12 cellular contexts compared by ENCODE assay signal in genomic region chr10:45404087-45404769, GRCh38. TPM values are rescaled to one million over a fixed set of nuclear protein-coding genes. Genes with fewer than 3 reads are reported as not detected.
DNase-seq lines count a peak whose midpoint lies in the region; ATAC-seq and TF ChIP-seq lines count a peak whose summit lies in the region.
"Had no signal": no experiment of that assay in that cellular context is flagged by ENCODE, and none has a peak within 500 bp of the region (broad histone marks: within the 10 kb centered on the region; RNA-seq: fewer than 3 reads in every experiment).

No MANE protein-coding gene starts in this region.

- H3K4me1 Mint-ChIP-seq in activated CD4-positive, alpha-beta T cell treated with anti-CD3 and anti-CD28 coated beads for 36 hours: no peaks in the 10 kb centered on the region
- H3K4me1 Mint-ChIP-seq in GM23338: peaks cover 25% of the 10 kb centered on the region

- H3K27me3 Mint-ChIP-seq in activated CD4-positive, alpha-beta T cell treated with anti-CD3 and anti-CD28 coated beads for 36 hours: peaks cover 19% of the 10 kb centered on the region
- H3K27me3 Mint-ChIP-seq in GM23338 (ENCODE audit: insufficient read depth, low read depth, poor library complexity): peaks cover 4% of the 10 kb centered on the region

- ATAC-seq in GM21825 (IDR thresholded peaks at IDR 0.05; ENCODE audit: unreplicated experiment) (peak; percentile 69), HG02678 (IDR thresholded peaks at IDR 0.05; ENCODE audit: unreplicated experiment) (no peak), GM23338 (no peak)
- no peak for ATAC-seq in activated CD4-positive, alpha-beta T cell treated with anti-CD3 and anti-CD28 coated beads for 36 hours

- no peak overlapping the region for H3K27ac Mint-ChIP-seq in activated CD4-positive, alpha-beta T cell treated with anti-CD3 and anti-CD28 coated beads for 36 hours
- H3K27ac Mint-ChIP-seq in GM23338: no peak overlapping the region; the same call in 1 of the 2 replicates
- H3K27ac Mint-ChIP-seq: activated CD4-positive, alpha-beta T cell treated with anti-CD3 and anti-CD28 coated beads, Interleukin-2, amount 10 ng/mL, durations not matched to agents 24 days and 14 days had no signal

- H3K4me2 ChIP-seq in GM23338: no peak overlapping the region

- POLR2A ChIA-PET in activated CD4-positive, alpha-beta T cell treated with anti-CD3 and anti-CD28 coated beads for 36 hours (lab: Charles Lee): no interaction called here

- no peaks in the 10 kb centered on the region for H3K79me2 ChIP-seq in GM23338 (replicated peaks; ENCODE audit: insufficient read depth)

- CTCF ChIA-PET in activated CD4-positive, alpha-beta T cell treated with anti-CD3 and anti-CD28 coated beads for 36 hours (lab: Charles Lee): no interaction called here

- intact Hi-C loops in activated CD4-positive, alpha-beta T cell treated with anti-CD3 and anti-CD28 coated beads for 36 hours (cut with DNase I, micrococcal nuclease): no loop called here

- H3K4me1 ChIP-seq in GM23338 (ENCODE audit: insufficient read depth): peaks cover 20% of the 10 kb centered on the region

- H3F3A ChIP-seq in GM23338 (replicated peaks; ENCODE audit: low read depth): no peaks in the 10 kb centered on the region

- no peaks in the 10 kb centered on the region for H3K9me3 Mint-ChIP-seq in activated CD4-positive, alpha-beta T cell treated with anti-CD3 and anti-CD28 coated beads for 36 hours (ENCODE audit: low read depth)
- peaks cover 4% of the 10 kb centered on the region; the same call in 2 of the 3 replicates for H3K9me3 Mint-ChIP-seq in GM23338
- H3K9me3 Mint-ChIP-seq: activated CD4-positive, alpha-beta T cell treated with anti-CD3 and anti-CD28 coated beads, Interleukin-2, amount 10 ng/mL, durations not matched to agents 24 days and 14 days had no signal

- no peak overlapping the region for H2AFZ ChIP-seq in GM23338

- H3K36me3 Mint-ChIP-seq in activated CD4-positive, alpha-beta T cell treated with anti-CD3 and anti-CD28 coated beads for 36 hours (ENCODE audit: low read depth): no peaks in the 10 kb centered on the region
- no peaks in the 10 kb centered on the region for H3K36me3 Mint-ChIP-seq in GM23338 (ENCODE audit: low read depth)

- TF ChIP-seq CTCF in GM23338 (conservative IDR thresholded peaks at IDR 0.05; ENCODE audit: low read depth in 2 of 2): no peak

- H3K4me3 Mint-ChIP-seq in activated CD4-positive, alpha-beta T cell treated with anti-CD3 and anti-CD28 coated beads for 36 hours: no peak overlapping the region
- no peak overlapping the region for H3K4me3 Mint-ChIP-seq in GM23338
- H3K4me3 Mint-ChIP-seq: activated CD4-positive, alpha-beta T cell treated with anti-CD3 and anti-CD28 coated beads, Interleukin-2, amount 10 ng/mL, durations not matched to agents 24 days and 14 days had no signal

- no peak overlapping the region for H3K4me3 ChIP-seq in GM23338

- 0 out of 2 replicates have a peak, but pooled peaks cover 5% of the 10 kb centered on the region for H3K9me2 ChIP-seq in GM23338 (ENCODE audit: insufficient read depth)

- peak; percentile 5 for DNase-seq in AG20443 (ENCODE audit: low spot score)
- peak; percentile 73 for DNase-seq in SKM-1 (lab: John Stamatoyannopoulos, UW; ENCODE audit: unreplicated experiment)
- peak; percentile 80 for DNase-seq in medulla oblongata (ENCODE audit: extremely low spot score)
- no peak for DNase-seq in activated CD4-positive, alpha-beta T cell treated with anti-CD3 and anti-CD28 coated beads for 36 hours
- DNase-seq in GM23338 (ENCODE audit: low spot score): no peak
- no peak for DNase-seq in activated CD8-positive, alpha-beta memory T cell treated with anti-CD3 and anti-CD28 coated beads, Interleukin-2, amount 50 U/mL, for 4 hours
- DNase-seq: activated CD4-positive, alpha-beta T cell treated with anti-CD3 and anti-CD28 coated beads, Interleukin-2, amount 10 ng/mL, durations not matched to agents 24 days and 14 days; activated naive CD4-positive, alpha-beta T cell; NCI-H2227 treated with DMSO at 0.1 percent for 48 hours; SHP77 treated with DMSO at 0.1 percent for 48 hours had no signal

- no peak overlapping the region for H3K27ac ChIP-seq in GM23338 (ENCODE audit: low read depth)

- no peaks in the 10 kb centered on the region for H3K27me3 ChIP-seq in GM23338 (ENCODE audit: insufficient read depth)

- H3K36me3 ChIP-seq in GM23338 (ENCODE audit: insufficient read depth): no peaks in the 10 kb centered on the region

- no peaks in the 10 kb centered on the region for H4K20me1 ChIP-seq in GM23338 (replicated peaks; ENCODE audit: insufficient read depth)

TF ChIP-seq in GM23338, 12 proteins besides CTCF, POLR2A, EP300 and RAD21 (continues in another document):
- TF ChIP-seq STAT1 (IDR thresholded peaks at IDR 0.05; ENCODE audit: unreplicated experiment) (no peak), ZNF331 (CRISPR knock-in tag; IDR thresholded peaks at IDR 0.05; ENCODE audit: low read depth) (no peak), EZH2phosphoT487 (IDR thresholded peaks at IDR 0.05; ENCODE audit: unreplicated experiment) (no peak), EZH2 (IDR thresholded peaks at IDR 0.05; ENCODE audit: low read depth, unreplicated experiment) (no peak), POLR2AphosphoS5 (IDR thresholded peaks at IDR 0.05; ENCODE audit: low read depth) (no peak), REST (IDR thresholded peaks at IDR 0.05; ENCODE audit: unreplicated experiment) (no peak), ZNF114 (CRISPR knock-in tag; IDR thresholded peaks at IDR 0.05) (no peak), JUNB (IDR thresholded peaks at IDR 0.05; ENCODE audit: unreplicated experiment) (no peak)

RNA-seq across cellular contexts. Expression of gene ALOX5, which starts 30.2 kb away (rescaled TPM):
- total RNA-seq in activated CD4-positive, alpha-beta T cell treated with anti-CD3 and anti-CD28 coated beads for 36 hours: under 1 TPM; 0.21 to 0.26 TPM
- 5.4 and 5.7 TPM in 2 replicates for total RNA-seq in GM23338 (2014; rRNA removed; shearing (Covaris generic))
- polyA plus RNA-seq in GM23338 (2016; fragmentation: Nextera tagmentation; extraction: Ambion mirVana): 2.8 and 3.7 TPM in 2 replicates

Comparison
In these comparisons a context has a peak if more than half of its experiments do, and no peak if none do; other contexts are left out.
1. DNase-seq: peak in AG20443 (single experiment), SKM-1 (single experiment) and medulla oblongata (single experiment); none in activated CD4-positive, alpha-beta T cell treated with anti-CD3 and anti-CD28 coated beads for 36 hours (single experiment), GM23338 (single experiment) and activated CD8-positive, alpha-beta memory T cell treated with anti-CD3 and anti-CD28 coated beads, Interleukin-2, amount 50 U/mL, for 4 hours (single experiment).